Comparison of ENCODE assay signal across 10 cellular contexts in genomic region chr2:85277416-85278158, GRCh38. TPM values are rescaled to one million over a fixed set of nuclear protein-coding genes. Genes with fewer than 3 reads are reported as not detected.
DNase-seq lines count a peak whose midpoint lies in the region; ATAC-seq, FAIRE-seq and TF ChIP-seq lines count a peak whose summit lies in the region.
"Had no signal": no experiment of that assay in that cellular context is flagged by ENCODE, and none has a peak within 500 bp of the region (broad histone marks: within the 10 kb centered on the region; RNA-seq: fewer than 3 reads in every experiment).

No MANE protein-coding gene starts in this region.

- TF ChIP-seq CTCF in bronchial epithelial cell (IDR thresholded peaks at IDR 0.05; ENCODE audit: insufficient read depth, low read length, severe bottlenecking) = no peak
- TF ChIP-seq CTCF in smooth muscle cell (IDR thresholded peaks at IDR 0.05; ENCODE audit: borderline replicate concordance, insufficient read depth, poor library complexity, severe bottlenecking) = no peak

- ATAC-seq in left ventricle myocardium superior (peak; percentile 88), HG02642 (IDR thresholded peaks at IDR 0.05; ENCODE audit: poor library complexity, unreplicated experiment) (no peak), HG02623 (IDR thresholded peaks at IDR 0.05; ENCODE audit: unreplicated experiment) (no peak)

- peak overlapping the region; percentile 87 for H2AFZ ChIP-seq in GM23248
- H2AFZ ChIP-seq in smooth muscle cell (ENCODE audit: low read depth) = no peak overlapping the region

- H4K20me1 ChIP-seq in GM23248 (ENCODE audit: insufficient read depth) (no peaks in the 10 kb centered on the region), smooth muscle cell (ENCODE audit: low read depth) (peaks cover 43% of the 10 kb centered on the region)

- 5 to 8% methylated on average over 15 of the region's 15 CpGs for WGBS in GM23248 (ENCODE audit: low coverage in 1 of 2, low lambda C conversion rate in 2 of 2, missing lambda C conversion rate in 2 of 2), 2 experiments
- WGBS in smooth muscle cell (ENCODE audit: low lambda C conversion rate) = 43% methylated on average over 15 of the region's 15 CpGs

- intact Hi-C loops in left ventricle myocardium superior (cut with micrococcal nuclease) = no loop called here

- H3K79me2 ChIP-seq in GM23248 (ENCODE audit: insufficient read depth) (no peaks in the 10 kb centered on the region), smooth muscle cell (ENCODE audit: low read depth) (peaks cover 17% of the 10 kb centered on the region)

- FAIRE-seq in bronchial epithelial cell (lab: Jason Lieb, UNC) = no peak

- DNase-seq in GM23248 = peak; percentile 88
- DNase-seq in bronchial epithelial cell (ENCODE audit: low read depth) = peak; percentile 91
- peak; percentile 76 for DNase-seq in left ventricle myocardium superior
- DNase-seq in smooth muscle cell (lab: John Stamatoyannopoulos, UW; ENCODE audit: unreplicated experiment) = peak; percentile 15
- DNase-seq in kidney glomerular epithelial cell (lab: John Stamatoyannopoulos, UW) = no peak
- DNase-seq in T-helper 2 cell = no peak
- DNase-seq: DND-41, MM.1S had no signal

- peaks cover 24% of the 10 kb centered on the region; the same call in 1 of the 2 replicates for H3F3A ChIP-seq in GM23248 (ENCODE audit: insufficient read depth)
- peaks cover 26% of the 10 kb centered on the region for H3F3A ChIP-seq in smooth muscle cell (ENCODE audit: low read depth)

- H3K9me2 ChIP-seq in GM23248 (ENCODE audit: insufficient read depth) = no peaks in the 10 kb centered on the region

- H3K27me3 ChIP-seq in GM23248 (replicated peaks; ENCODE audit: insufficient read depth) = no peaks in the 10 kb centered on the region
- H3K27me3 ChIP-seq in bronchial epithelial cell (ENCODE audit: control insufficient read depth, insufficient read depth, low read length) = no peaks in the 10 kb centered on the region
- H3K27me3 ChIP-seq in smooth muscle cell (ENCODE audit: low read depth) = no peaks in the 10 kb centered on the region

- in situ Hi-C loops in GM23248 (cut with MboI) = loop anchor here (25.0 kb wide), 1 partner anchor 790 kb away; no protein-coding TSS in a partner anchor

- H3K4me3 ChIP-seq in GM23248 (peak overlapping the region; percentile 73), bronchial epithelial cell (ENCODE audit: low read depth, low read length) (no peak overlapping the region), smooth muscle cell (no peak overlapping the region)

- H3K9ac ChIP-seq in GM23248 = peak overlapping the region; percentile 37; the same call in 1 of the 2 replicates
- H3K9ac ChIP-seq in smooth muscle cell (ENCODE audit: low read depth) = peak overlapping the region; percentile 16

- peaks cover 41% of the 10 kb centered on the region for H3K4me1 ChIP-seq in GM23248 (ENCODE audit: insufficient read depth)
- H3K4me1 ChIP-seq in smooth muscle cell (ENCODE audit: low read depth) = peaks cover 15% of the 10 kb centered on the region

- H3K36me3 ChIP-seq in GM23248 (ENCODE audit: low read depth) (no peaks in the 10 kb centered on the region), bronchial epithelial cell (ENCODE audit: control insufficient read depth, insufficient read depth, low read length) (no peaks in the 10 kb centered on the region), smooth muscle cell (ENCODE audit: low read depth) (no peaks in the 10 kb centered on the region)

- H3K4me2 ChIP-seq in GM23248 (ENCODE audit: unreplicated experiment) = peak overlapping the region; percentile 99
- peak overlapping the region; percentile 79 for H3K4me2 ChIP-seq in smooth muscle cell

- H3K27ac ChIP-seq in GM23248 (peak overlapping the region; percentile 62), smooth muscle cell (ENCODE audit: low read depth) (peak overlapping the region; percentile 62)

- H3K9me3 ChIP-seq in GM23248 (ENCODE audit: low read depth) (no peaks in the 10 kb centered on the region), smooth muscle cell (replicated peaks; ENCODE audit: low read depth) (no peaks in the 10 kb centered on the region)

RNA-seq across cellular contexts. Expression of gene TGOLN2, which starts 50.2 kb away (rescaled TPM):
- total RNA-seq in GM23248 (2014; rRNA removed; shearing (Covaris generic)) = 96.8 and 125 TPM in 2 replicates
- polyA plus RNA-seq in GM23248 (2016; fragmentation: Nextera tagmentation; extraction: Ambion mirVana) (117 and 118 TPM in 2 replicates), smooth muscle cell (34.4 and 37.1 TPM in 2 replicates)
- total RNA-seq in bronchial epithelial cell (34.5 and 41.3 TPM in 2 replicates), left ventricle myocardium superior (66.9 TPM), smooth muscle cell (51.4 and 52.0 TPM in 2 replicates)

Comparison
In these comparisons a context has a peak if more than half of its experiments do, and no peak if none do; other contexts are left out.
1. DNase-seq: peak in GM23248 (single experiment), bronchial epithelial cell (single experiment), left ventricle myocardium superior (single experiment) and smooth muscle cell (single experiment); none in kidney glomerular epithelial cell (single experiment) and T-helper 2 cell (0 of 5).